Comparison of ENCODE assay signal across 2 cellular contexts in the genomic region with DNA sequence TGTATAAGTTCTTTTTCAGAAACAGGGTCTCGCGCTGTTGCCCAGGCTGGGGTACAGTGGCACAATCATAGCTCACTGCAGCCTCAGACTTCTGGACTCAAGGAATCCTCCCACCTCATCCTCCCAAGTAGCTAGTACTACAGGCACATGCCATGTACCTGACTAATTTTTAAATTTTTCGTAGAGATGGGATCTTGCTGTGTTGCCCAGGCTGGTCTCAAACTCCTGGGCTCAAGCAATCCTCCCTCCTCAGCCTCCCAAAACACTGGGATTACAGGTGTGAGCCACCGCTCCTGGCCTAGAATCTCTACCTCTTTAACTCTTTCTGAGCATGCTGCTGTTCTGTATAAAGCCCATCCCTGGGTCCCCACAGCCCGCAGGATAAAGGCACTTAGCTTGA. TPM values are rescaled to one million over a fixed set of nuclear protein-coding genes. Genes with fewer than 3 reads are reported as not detected.
"Had no signal": no experiment of that assay in that cellular context is flagged by ENCODE, and none has a peak within 500 bp of the region (broad histone marks: within the 10 kb centered on the region; RNA-seq: fewer than 3 reads in every experiment).

No MANE protein-coding gene starts in this region.

RNA-seq across cellular contexts. Expression of gene GATA3, which starts 23.3 kb away (rescaled TPM):
- total RNA-seq: ascending aorta, chondrocyte had no signal
